In genomic region chr11:101620026-101620425, GRCh38 we compare ENCODE assay signal across 19 cellular contexts. TPM values are rescaled to one million over a fixed set of nuclear protein-coding genes. Genes with fewer than 3 reads are reported as not detected.
A peak's percentile ranks its signal among the peaks of the same experiment; 100 is the strongest.
DNase-seq lines count a peak whose midpoint lies in the region; ATAC-seq and TF ChIP-seq lines count a peak whose summit lies in the region.
"Had no signal": no experiment of that assay in that cellular context is flagged by ENCODE, and none has a peak within 500 bp of the region (broad histone marks: within the 10 kb centered on the region; RNA-seq: fewer than 3 reads in every experiment).

No MANE protein-coding gene starts in this region.

- no peak overlapping the region for H3K27ac Mint-ChIP-seq in Caco-2 (ENCODE audit: unreplicated experiment)
- no peak overlapping the region for H3K27ac Mint-ChIP-seq in stimulated activated naive CD8-positive, alpha-beta T cell treated with anti-CD3 and anti-CD28 coated beads, Interleukin-15, amount 100 ng/mL, for 72 hours
- H3K27ac Mint-ChIP-seq: CD4-positive, alpha-beta memory T cell had no signal

- CTCF ChIA-PET in Caco-2 (lab: Charles Lee), result interaction anchor here (0.6 to 2.1 kb wide), 7 partner anchors 61 to 190 kb away, joined by 3 to 17 read pairs (median 3); no protein-coding TSS in a partner anchor

- H3K4me3 ChIP-seq in Caco-2 (ENCODE audit: low read depth, low read length), result no peak overlapping the region
- no peak overlapping the region for H3K4me3 ChIP-seq in LNCaP clone FGC (ENCODE audit: low read depth, low read length)
- H3K4me3 ChIP-seq: A549, SK-N-MC had no signal

- no peak overlapping the region for H3K4me3 Mint-ChIP-seq in Caco-2 (ENCODE audit: unreplicated experiment)
- H3K4me3 Mint-ChIP-seq in stimulated activated naive CD8-positive, alpha-beta T cell treated with anti-CD3 and anti-CD28 coated beads, Interleukin-15, amount 100 ng/mL, for 72 hours, result no peak overlapping the region
- H3K4me3 Mint-ChIP-seq: CD4-positive, alpha-beta memory T cell had no signal

- intact Hi-C loops in Caco-2 (cut with micrococcal nuclease; ENCODE audit: unreplicated experiment), result loop anchor here (1.0 to 2.0 kb wide), 3 partner anchors 163 to 228 kb away; no protein-coding TSS in a partner anchor

- POLR2A ChIA-PET in Caco-2 (lab: Charles Lee), result no interaction called here

- no peak for ATAC-seq in HG02981 (IDR thresholded peaks at IDR 0.05; ENCODE audit: unreplicated experiment)
- ATAC-seq in stimulated activated naive CD8-positive, alpha-beta T cell treated with anti-CD3 and anti-CD28 coated beads, Interleukin-15, amount 100 ng/mL, for 72 hours, result no peak
- ATAC-seq: A549 had no signal

- no peaks in the 10 kb centered on the region for H3K4me1 ChIP-seq in Caco-2
- H3K4me1 ChIP-seq: A549 had no signal

- no TSS peak for BruUV-seq in Caco-2 (replicated peaks; lab: Mats Ljungman, UMichigan)

- DNase-seq in Caco-2, result no peak
- no peak for DNase-seq in GM10266 (ENCODE audit: extremely low spot score)
- peak; percentile 8 for DNase-seq in LNCaP clone FGC (ENCODE audit: low read depth)
- DNase-seq in stimulated activated naive CD8-positive, alpha-beta T cell treated with anti-CD3 and anti-CD28 coated beads, Interleukin-15, amount 100 ng/mL, for 72 hours, result no peak
- no peak for DNase-seq in NCI-H1930 (lab: John Stamatoyannopoulos, UW)
- DNase-seq in kidney glomerular epithelial cell (lab: John Stamatoyannopoulos, UW), result no peak
- DNase-seq: CD4-positive, alpha-beta memory T cell; DND-41; IMR-90; Kasumi-1; NCI-H187; NCI-H526 treated with DMSO at 0.1 percent for 48 hours; OCI-M1; Right ventricle myocardium superior had no signal

- H3K4me1 Mint-ChIP-seq in Caco-2 (ENCODE audit: low read depth, unreplicated experiment), result no peaks in the 10 kb centered on the region
- no peaks in the 10 kb centered on the region for H3K4me1 Mint-ChIP-seq in stimulated activated naive CD8-positive, alpha-beta T cell treated with anti-CD3 and anti-CD28 coated beads, Interleukin-15, amount 100 ng/mL, for 72 hours
- H3K4me1 Mint-ChIP-seq: CD4-positive, alpha-beta memory T cell had no signal

- H3K27me3 Mint-ChIP-seq in Caco-2 (ENCODE audit: insufficient read depth, unreplicated experiment), result peaks cover under 1% of the 10 kb centered on the region
- H3K27me3 Mint-ChIP-seq in stimulated activated naive CD8-positive, alpha-beta T cell treated with anti-CD3 and anti-CD28 coated beads, Interleukin-15, amount 100 ng/mL, for 72 hours, result no peaks in the 10 kb centered on the region
- H3K27me3 Mint-ChIP-seq: CD4-positive, alpha-beta memory T cell had no signal

- H3K9me3 Mint-ChIP-seq in Caco-2 (ENCODE audit: unreplicated experiment), result no peaks in the 10 kb centered on the region
- H3K9me3 Mint-ChIP-seq in stimulated activated naive CD8-positive, alpha-beta T cell treated with anti-CD3 and anti-CD28 coated beads, Interleukin-15, amount 100 ng/mL, for 72 hours, result no peaks in the 10 kb centered on the region

- no peaks in the 10 kb centered on the region; the same call in 1 of the 2 replicates for H3K27me3 ChIP-seq in Caco-2 (replicated peaks; ENCODE audit: control insufficient read depth, insufficient read depth, low read length)

- no peaks in the 10 kb centered on the region for H3K36me3 Mint-ChIP-seq in Caco-2 (ENCODE audit: insufficient read depth, unreplicated experiment)
- H3K36me3 Mint-ChIP-seq: CD4-positive, alpha-beta memory T cell had no signal

- H3K36me3 ChIP-seq in Caco-2 (ENCODE audit: control insufficient read depth, insufficient read depth, low read length), result no peaks in the 10 kb centered on the region

- H3K9me3 ChIP-seq in Caco-2, result no peaks in the 10 kb centered on the region
- H3K9me3 ChIP-seq: A549 had no signal

- H3K27ac ChIP-seq in VCaP, result no peak overlapping the region
- H3K27ac ChIP-seq: A549, HL-60, SK-N-MC had no signal

- peak; percentile 28 to 39 for TF ChIP-seq CTCF in Caco-2 (IDR thresholded peaks at IDR 0.05; ENCODE audit: insufficient read depth in 1 of 2, low read depth in 1 of 2, low read length in 1 of 2, severe bottlenecking in 1 of 2, unreplicated experiment in 1 of 2)
- peak; percentile 2 for TF ChIP-seq CTCF in GM10266 (IDR thresholded peaks at IDR 0.05; ENCODE audit: control insufficient read depth, insufficient read depth, low read depth, missing control alignments)
- TF ChIP-seq CTCF in LNCaP clone FGC (IDR thresholded peaks at IDR 0.05; ENCODE audit: control insufficient read depth, extremely low read depth, insufficient read depth), result peak; percentile 38
- TF ChIP-seq CTCF in VCaP (conservative IDR thresholded peaks at IDR 0.05), result peak; percentile 64

RNA-seq across cellular contexts. Expression of gene TRPC6, which starts 36.2 kb away (rescaled TPM):
- 0.14 and 0.32 TPM in 2 replicates for total RNA-seq in Caco-2 (2022)
- total RNA-seq: CD4-positive, alpha-beta memory T cell had no signal

Comparison
In these comparisons a context has a peak if more than half of its experiments do, and no peak if none do; other contexts are left out.
1. CTCF ChIP-seq: peak in every context shown above with its lines; median percentile 64 in VCaP; 38 in LNCaP clone FGC; 34 in Caco-2; 2 in GM10266.